Comparison of ENCODE assay signal across 2 cellular contexts in the genomic region with DNA sequence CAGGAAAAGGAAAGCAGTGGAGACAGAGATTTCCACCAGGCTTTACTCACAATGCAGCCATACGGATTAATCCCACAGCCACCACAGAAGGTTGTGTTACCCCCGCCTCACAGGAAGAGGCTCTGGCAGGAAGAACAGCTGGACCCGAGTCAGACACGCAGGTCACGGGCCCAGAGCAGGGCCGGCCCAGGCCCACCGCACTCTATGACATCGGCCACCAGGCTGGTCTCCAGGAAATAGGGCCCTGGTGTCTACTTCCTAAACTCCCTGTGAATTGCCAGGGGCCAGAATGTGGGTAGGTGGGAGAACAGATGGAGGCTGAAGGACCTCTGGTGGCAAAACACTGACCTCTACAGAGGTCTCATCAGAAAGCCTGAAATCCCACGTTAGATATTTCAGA.
TF ChIP-seq lines count a peak whose summit lies in the region.

No MANE protein-coding gene starts in this region.

TF ChIP-seq in GM23338, 12 proteins besides CTCF, POLR2A, EP300 and RAD21 (continued from another document):
- TF ChIP-seq, protein P1, sequence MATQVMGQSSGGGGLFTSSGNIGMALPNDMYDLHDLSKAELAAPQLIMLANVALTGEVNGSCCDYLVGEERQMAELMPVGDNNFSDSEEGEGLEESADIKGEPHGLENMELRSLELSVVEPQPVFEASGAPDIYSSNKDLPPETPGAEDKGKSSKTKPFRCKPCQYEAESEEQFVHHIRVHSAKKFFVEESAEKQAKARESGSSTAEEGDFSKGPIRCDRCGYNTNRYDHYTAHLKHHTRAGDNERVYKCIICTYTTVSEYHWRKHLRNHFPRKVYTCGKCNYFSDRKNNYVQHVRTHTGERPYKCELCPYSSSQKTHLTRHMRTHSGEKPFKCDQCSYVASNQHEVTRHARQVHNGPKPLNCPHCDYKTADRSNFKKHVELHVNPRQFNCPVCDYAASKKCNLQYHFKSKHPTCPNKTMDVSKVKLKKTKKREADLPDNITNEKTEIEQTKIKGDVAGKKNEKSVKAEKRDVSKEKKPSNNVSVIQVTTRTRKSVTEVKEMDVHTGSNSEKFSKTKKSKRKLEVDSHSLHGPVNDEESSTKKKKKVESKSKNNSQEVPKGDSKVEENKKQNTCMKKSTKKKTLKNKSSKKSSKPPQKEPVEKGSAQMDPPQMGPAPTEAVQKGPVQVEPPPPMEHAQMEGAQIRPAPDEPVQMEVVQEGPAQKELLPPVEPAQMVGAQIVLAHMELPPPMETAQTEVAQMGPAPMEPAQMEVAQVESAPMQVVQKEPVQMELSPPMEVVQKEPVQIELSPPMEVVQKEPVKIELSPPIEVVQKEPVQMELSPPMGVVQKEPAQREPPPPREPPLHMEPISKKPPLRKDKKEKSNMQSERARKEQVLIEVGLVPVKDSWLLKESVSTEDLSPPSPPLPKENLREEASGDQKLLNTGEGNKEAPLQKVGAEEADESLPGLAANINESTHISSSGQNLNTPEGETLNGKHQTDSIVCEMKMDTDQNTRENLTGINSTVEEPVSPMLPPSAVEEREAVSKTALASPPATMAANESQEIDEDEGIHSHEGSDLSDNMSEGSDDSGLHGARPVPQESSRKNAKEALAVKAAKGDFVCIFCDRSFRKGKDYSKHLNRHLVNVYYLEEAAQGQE (IDR thresholded peaks at IDR 0.05; ENCODE audit: unreplicated experiment), result no peak
- TF ChIP-seq ZNF331 (CRISPR knock-in tag; IDR thresholded peaks at IDR 0.05; ENCODE audit: low read depth) (no peak), EZH2phosphoT487 (IDR thresholded peaks at IDR 0.05; ENCODE audit: unreplicated experiment) (no peak)

TF ChIP-seq in WTC11, 78 proteins besides CTCF, POLR2A, EP300 and RAD21 (continued from another document):
- no peak for TF ChIP-seq NR1H2 (CRISPR knock-in tag; IDR thresholded peaks at IDR 0.05)
